8 cellular contexts compared by ENCODE assay signal in the genomic region with DNA sequence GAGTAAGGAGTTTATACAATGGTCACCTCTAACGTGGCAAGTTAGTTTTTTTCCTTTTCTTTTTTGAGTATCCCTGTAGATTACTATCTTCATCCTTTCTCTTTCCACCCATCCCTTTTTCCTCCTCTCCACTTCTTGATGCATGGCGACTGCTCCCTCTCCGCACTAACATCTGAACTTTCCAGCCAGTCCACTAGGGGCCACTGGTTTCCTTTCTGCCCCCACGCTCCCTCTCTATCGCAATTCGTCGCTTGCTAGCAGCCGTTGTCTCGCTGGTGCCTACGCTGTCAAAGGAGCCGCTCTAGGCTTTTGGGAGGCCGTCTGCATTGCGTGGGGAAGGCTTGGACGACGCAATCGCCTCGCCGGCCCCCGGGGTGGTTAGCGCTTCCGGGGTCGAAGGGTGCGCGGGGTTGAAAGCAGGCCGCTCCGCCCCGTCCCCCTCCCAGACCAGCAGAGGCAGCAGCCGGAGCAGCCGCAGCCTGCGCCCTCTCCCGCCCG. TPM values are rescaled to one million over a fixed set of nuclear protein-coding genes. Genes with fewer than 3 reads are reported as not detected.
DNase-seq lines count a peak whose midpoint lies in the region; ATAC-seq and TF ChIP-seq lines count a peak whose summit lies in the region.

PCBP2 (plus strand) TSS at position 442 of the 498 bp plus-strand sequence. CDS start 2,699 bp downstream, outside the sequence.

- H3K27me3 Mint-ChIP-seq in WTC11 (ENCODE audit: low read depth), result no peaks in the 10 kb centered on the region
- peaks cover 4 to 10% (median 7%) of the 10 kb centered on the region in 3 donors for H3K27me3 Mint-ChIP-seq in immature natural killer cell (ENCODE audit: low read depth in 3 of 3)

- H3K36me3 Mint-ChIP-seq in WTC11 (peaks cover 50% of the 10 kb centered on the region), immature natural killer cell (peaks cover 12 to 23% (median 19%) of the 10 kb centered on the region in 3 donors)

- H3K27ac Mint-ChIP-seq in WTC11 (peak within 1 kb of the TSS; percentile 100), immature natural killer cell (peak within 1 kb of the TSS; percentile 61 to 99 (median 97))

- ATAC-seq in GM18873 (IDR thresholded peaks at IDR 0.05; ENCODE audit: low FRiP score, unreplicated experiment), result peak; percentile 95
- ATAC-seq in HG03159 (IDR thresholded peaks at IDR 0.05; ENCODE audit: unreplicated experiment), result peak; percentile 94
- peak; percentile 95 for ATAC-seq in WTC11

- H3K9me3 Mint-ChIP-seq in WTC11 (no peaks in the 10 kb centered on the region), immature natural killer cell (no peaks in the 10 kb centered on the region)

- TF ChIP-seq CTCF in WTC11 (IDR thresholded peaks at IDR 0.05), result peak; percentile 50; the same call in 1 of the 2 replicates

- POLR2A ChIA-PET in WTC11 (lab: Charles Lee), result interaction anchor here (0.6 kb wide), 1 partner anchor 192 kb away, joined by 3 read pairs; no protein-coding TSS in a partner anchor

- peak within 1 kb of the TSS; percentile 97 for H3K27ac ChIP-seq in caudate nucleus (ENCODE audit: low read depth, low read length)

- peak within 1 kb of the TSS; percentile 96 for H3K4me3 Mint-ChIP-seq in WTC11
- peak within 1 kb of the TSS; percentile 95 to 99 (median 99) for H3K4me3 Mint-ChIP-seq in immature natural killer cell

- H3K4me1 Mint-ChIP-seq in WTC11 (peaks cover 23% of the 10 kb centered on the region), immature natural killer cell (peaks cover 29 to 45% of the 10 kb centered on the region in 2 donors)

- CTCF ChIA-PET in WTC11 (lab: Charles Lee), result interaction anchor here (0.6 to 2.9 kb wide), 9 partner anchors 24 to 721 kb away, joined by 3 to 18 read pairs (median 5); partner anchors contain the start of genes AAAS and PFDN5

- DNase-seq in AG08395 (ENCODE audit: low spot score) (peak; percentile 98), NCI-H2227 treated with DMSO at 0.1 percent for 48 hours (lab: John Stamatoyannopoulos, UW) (peak; percentile 97), WTC11 (ENCODE audit: low spot score) (peak; percentile 98), caudate nucleus (lab: John Stamatoyannopoulos, UW) (peak; percentile 79 to 100 (median 99)), immature natural killer cell (peak; percentile 97 to 98 (median 98))
- peak; percentile 96 for DNase-seq in stimulated activated CD4-positive, alpha-beta T cell treated with anti-CD3 and anti-CD28 coated beads, Interleukin-12 subunit alpha, Interleukin-12 subunit beta, amount 100 ng/mL, for 24 hours (ENCODE audit: low read depth in 2 of 2)

TF ChIP-seq in WTC11, 78 proteins besides CTCF, POLR2A, EP300 and RAD21 (continues in another document):
- TF ChIP-seq E2F1 (CRISPR knock-in tag; IDR thresholded peaks at IDR 0.05) (no peak), SMAD3 (CRISPR knock-in tag; IDR thresholded peaks at IDR 0.05; ENCODE audit: borderline replicate concordance) (no peak), ZNF423 (CRISPR knock-in tag; IDR thresholded peaks at IDR 0.05) (peak; percentile 4; the same call in 1 of the 2 replicates), MYBL2 (CRISPR knock-in tag; IDR thresholded peaks at IDR 0.05) (no peak), FOXP4 (CRISPR knock-in tag; IDR thresholded peaks at IDR 0.05) (peak; percentile 82), OVOL2 (CRISPR knock-in tag; IDR thresholded peaks at IDR 0.05; ENCODE audit: borderline replicate concordance) (no peak), ZNF138 (CRISPR knock-in tag; conservative IDR thresholded peaks at IDR 0.05) (no peak), GRHL2 (CRISPR knock-in tag; IDR thresholded peaks at IDR 0.05; ENCODE audit: insufficient replicate concordance, severe bottlenecking) (no peak), ZNF671 (CRISPR knock-in tag; IDR thresholded peaks at IDR 0.05) (no peak), KAT7 (CRISPR knock-in tag; IDR thresholded peaks at IDR 0.05; ENCODE audit: borderline replicate concordance) (no peak), ZBTB21 (CRISPR knock-in tag; IDR thresholded peaks at IDR 0.05; ENCODE audit: borderline replicate concordance) (peak; percentile 85), NFE2L1 (CRISPR knock-in tag; IDR thresholded peaks at IDR 0.05) (peak; percentile 11; the same call in 1 of the 2 replicates), ZNF317 (CRISPR knock-in tag; IDR thresholded peaks at IDR 0.05; ENCODE audit: borderline replicate concordance, low read depth) (no peak), NR3C1 (CRISPR knock-in tag; conservative IDR thresholded peaks at IDR 0.05; ENCODE audit: low read depth) (no peak), ESRRA (CRISPR knock-in tag; IDR thresholded peaks at IDR 0.05; ENCODE audit: borderline replicate concordance) (no peak), ZNF263 (CRISPR knock-in tag; IDR thresholded peaks at IDR 0.05; ENCODE audit: low read depth) (no peak), NR2C2 (CRISPR knock-in tag; IDR thresholded peaks at IDR 0.05) (peak; percentile 99), ZMAT4 (CRISPR knock-in tag; IDR thresholded peaks at IDR 0.05) (no peak), FOXP1 (CRISPR knock-in tag; IDR thresholded peaks at IDR 0.05; ENCODE audit: borderline replicate concordance) (no peak), GTF2I (CRISPR knock-in tag; conservative IDR thresholded peaks at IDR 0.05) (no peak), JUN (CRISPR knock-in tag; IDR thresholded peaks at IDR 0.05) (no peak), ELF4 (CRISPR knock-in tag; IDR thresholded peaks at IDR 0.05; ENCODE audit: low read depth) (no peak)
- TF ChIP-seq, protein P1, sequence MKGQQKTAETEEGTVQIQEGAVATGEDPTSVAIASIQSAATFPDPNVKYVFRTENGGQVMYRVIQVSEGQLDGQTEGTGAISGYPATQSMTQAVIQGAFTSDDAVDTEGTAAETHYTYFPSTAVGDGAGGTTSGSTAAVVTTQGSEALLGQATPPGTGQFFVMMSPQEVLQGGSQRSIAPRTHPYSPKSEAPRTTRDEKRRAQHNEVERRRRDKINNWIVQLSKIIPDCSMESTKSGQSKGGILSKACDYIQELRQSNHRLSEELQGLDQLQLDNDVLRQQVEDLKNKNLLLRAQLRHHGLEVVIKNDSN (CRISPR knock-in tag; IDR thresholded peaks at IDR 0.05), result peak; percentile 18; the same call in 1 of the 2 replicates
- TF ChIP-seq, protein P2, sequence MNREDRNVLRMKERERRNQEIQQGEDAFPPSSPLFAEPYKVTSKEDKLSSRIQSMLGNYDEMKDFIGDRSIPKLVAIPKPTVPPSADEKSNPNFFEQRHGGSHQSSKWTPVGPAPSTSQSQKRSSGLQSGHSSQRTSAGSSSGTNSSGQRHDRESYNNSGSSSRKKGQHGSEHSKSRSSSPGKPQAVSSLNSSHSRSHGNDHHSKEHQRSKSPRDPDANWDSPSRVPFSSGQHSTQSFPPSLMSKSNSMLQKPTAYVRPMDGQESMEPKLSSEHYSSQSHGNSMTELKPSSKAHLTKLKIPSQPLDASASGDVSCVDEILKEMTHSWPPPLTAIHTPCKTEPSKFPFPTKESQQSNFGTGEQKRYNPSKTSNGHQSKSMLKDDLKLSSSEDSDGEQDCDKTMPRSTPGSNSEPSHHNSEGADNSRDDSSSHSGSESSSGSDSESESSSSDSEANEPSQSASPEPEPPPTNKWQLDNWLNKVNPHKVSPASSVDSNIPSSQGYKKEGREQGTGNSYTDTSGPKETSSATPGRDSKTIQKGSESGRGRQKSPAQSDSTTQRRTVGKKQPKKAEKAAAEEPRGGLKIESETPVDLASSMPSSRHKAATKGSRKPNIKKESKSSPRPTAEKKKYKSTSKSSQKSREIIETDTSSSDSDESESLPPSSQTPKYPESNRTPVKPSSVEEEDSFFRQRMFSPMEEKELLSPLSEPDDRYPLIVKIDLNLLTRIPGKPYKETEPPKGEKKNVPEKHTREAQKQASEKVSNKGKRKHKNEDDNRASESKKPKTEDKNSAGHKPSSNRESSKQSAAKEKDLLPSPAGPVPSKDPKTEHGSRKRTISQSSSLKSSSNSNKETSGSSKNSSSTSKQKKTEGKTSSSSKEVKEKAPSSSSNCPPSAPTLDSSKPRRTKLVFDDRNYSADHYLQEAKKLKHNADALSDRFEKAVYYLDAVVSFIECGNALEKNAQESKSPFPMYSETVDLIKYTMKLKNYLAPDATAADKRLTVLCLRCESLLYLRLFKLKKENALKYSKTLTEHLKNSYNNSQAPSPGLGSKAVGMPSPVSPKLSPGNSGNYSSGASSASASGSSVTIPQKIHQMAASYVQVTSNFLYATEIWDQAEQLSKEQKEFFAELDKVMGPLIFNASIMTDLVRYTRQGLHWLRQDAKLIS (CRISPR knock-in tag; IDR thresholded peaks at IDR 0.05; ENCODE audit: borderline replicate concordance), result no peak

RNA-seq across cellular contexts. Expression of gene PCBP2, which starts in this region (rescaled TPM):
- 981 to 1,004 TPM (median 984 TPM) in 3 replicates for total RNA-seq in WTC11 (2021)
- polyA plus RNA-seq in immature natural killer cell, result 100 to 1,000 TPM in 1 of 3 donors, 10 to 100 TPM in 2; 79.2 to 102 (median 92.2) TPM

Comparison
In these comparisons a context has a peak if more than half of its experiments do, and no peak if none do; other contexts are left out.
1. Peak in every context shown above with its lines: DNase-seq, ATAC-seq and H3K27ac ChIP-seq.